ENCODE assay signal across 10 cellular contexts in genomic region chr16:28977703-28978641, GRCh38. TPM values are rescaled to one million over a fixed set of nuclear protein-coding genes. Genes with fewer than 3 reads are reported as not detected.
A peak's percentile ranks its signal among the peaks of the same experiment; 100 is the strongest.
DNase-seq lines count a peak whose midpoint lies in the region; ATAC-seq and TF ChIP-seq lines count a peak whose summit lies in the region.
"Had no signal": no experiment of that assay in that cellular context is flagged by ENCODE, and none has a peak within 500 bp of the region (broad histone marks: within the 10 kb centered on the region; RNA-seq: fewer than 3 reads in every experiment).

No MANE protein-coding gene starts in this region.

- peaks cover 12% of the 10 kb centered on the region for H3K79me2 ChIP-seq in neural progenitor cell (ENCODE audit: low read depth)

- H3K9ac ChIP-seq in neural progenitor cell (no peak overlapping the region), neuronal stem cell (ENCODE audit: low read depth, low read length, poor library complexity) (no peak overlapping the region)

- TF ChIP-seq POLR2A in body of pancreas (IDR thresholded peaks at IDR 0.05): no peak

- H3K36me3 ChIP-seq in body of pancreas (replicated peaks in 1 of 2; ENCODE audit: insufficient read depth in 1 of 2, low read depth in 2 of 2) (peaks cover 0 to 6% of the 10 kb centered on the region in 2 donors), neural progenitor cell (no peaks in the 10 kb centered on the region), neuronal stem cell (replicated peaks in 1 of 2; ENCODE audit: control insufficient read depth in 2 of 2, insufficient read depth in 2 of 2, low read length in 2 of 2) (peaks cover 13 to 34% of the 10 kb centered on the region in 2 donors)

- no peak overlapping the region for H2BK15ac ChIP-seq in neuronal stem cell (ENCODE audit: low read length)

- H2BK12ac ChIP-seq in neuronal stem cell (ENCODE audit: low read length): no peak overlapping the region

- no peak overlapping the region for H4K91ac ChIP-seq in neuronal stem cell (ENCODE audit: low read depth, low read length, poor library complexity)

- H3K9me3 ChIP-seq in body of pancreas: no peaks in the 10 kb centered on the region
- no peaks in the 10 kb centered on the region for H3K9me3 ChIP-seq in neural progenitor cell (ENCODE audit: low read depth)
- peaks cover 3 to 5% of the 10 kb centered on the region in 2 donors for H3K9me3 ChIP-seq in neuronal stem cell (replicated peaks in 1 of 2; ENCODE audit: control insufficient read depth in 2 of 2, insufficient read depth in 1 of 2, low read depth in 1 of 2, low read length in 2 of 2)

- no peak overlapping the region for H2BK120ac ChIP-seq in neuronal stem cell (ENCODE audit: low read depth, low read length)

- H3K4me1 Mint-ChIP-seq in neural progenitor cell: peaks cover 11% of the 10 kb centered on the region

- 59 to 60% methylated on average over 11 of the region's 11 CpGs for WGBS in body of pancreas, 2 donors
- WGBS in neuronal stem cell (ENCODE audit: extremely low coverage in 2 of 2, insufficient read length in 2 of 2, insufficient replicate concordance in 1 of 2), 2 donors: no CpG with 5 or more reads among the region's 11 CpGs

- peak; percentile 77 for TF ChIP-seq CTCF in LNCAP (IDR thresholded peaks at IDR 0.05)
- TF ChIP-seq CTCF in body of pancreas (IDR thresholded peaks at IDR 0.05): peak in 6 of 7 experiments; percentile 22 to 63 (median 48)
- peak; percentile 64 for TF ChIP-seq CTCF in neural progenitor cell (IDR thresholded peaks at IDR 0.05)

- H3K27me3 Mint-ChIP-seq in neural progenitor cell (ENCODE audit: insufficient read depth, low read depth): no peaks in the 10 kb centered on the region

- no peak for ATAC-seq in body of pancreas

- H3F3A ChIP-seq in neural progenitor cell (ENCODE audit: low read depth): peaks cover 8% of the 10 kb centered on the region

- H3K4me1 ChIP-seq in body of pancreas (peaks cover 18% of the 10 kb centered on the region), neural progenitor cell (peaks cover 5% of the 10 kb centered on the region), neuronal stem cell (ENCODE audit: control insufficient read depth in 2 of 2, insufficient read depth in 1 of 2, low read depth in 1 of 2, low read length in 2 of 2) (peaks cover 5 to 6% of the 10 kb centered on the region in 2 donors)

- peaks cover 4% of the 10 kb centered on the region for H3K79me1 ChIP-seq in neuronal stem cell (ENCODE audit: low read depth, low read length)

- no peak overlapping the region for H3K14ac ChIP-seq in neuronal stem cell (ENCODE audit: low read length)

- H3K4me3 Mint-ChIP-seq in neural progenitor cell: peak overlapping the region; percentile 39

- no peak overlapping the region for H3K4ac ChIP-seq in neuronal stem cell (ENCODE audit: low read length)

- H3K4me2 ChIP-seq in neural progenitor cell (no peak overlapping the region), neuronal stem cell (ENCODE audit: insufficient read depth, low read length, poor library complexity, severe bottlenecking) (no peak overlapping the region)

- H3K27ac Mint-ChIP-seq in neural progenitor cell: no peak overlapping the region

- H3K9me3 Mint-ChIP-seq in neural progenitor cell: no peaks in the 10 kb centered on the region

- DNase-seq in NCI-H1092 treated with DMSO at 0.1 percent for 48 hours (lab: John Stamatoyannopoulos, UW) (peak; percentile 23), NCI-H1092 (lab: John Stamatoyannopoulos, UW) (no peak), body of pancreas (peak in 2 of 4 donors; percentile 15 to 25), neural progenitor cell (ENCODE audit: low spot score) (peak; percentile 43), SHP77 treated with DMSO at 0.1 percent for 48 hours (lab: John Stamatoyannopoulos, UW) (no peak), neuronal stem cell (ENCODE audit: low spot score) (no peak)
- no peak for DNase-seq in stimulated activated CD4-positive, alpha-beta T cell treated with anti-CD3 and anti-CD28 coated beads, Interleukin-4, amount 100 ng/mL, for 1 hour
- DNase-seq: effector CD8-positive, alpha-beta T cell had no signal

- no peak overlapping the region for H3K23ac ChIP-seq in neuronal stem cell (ENCODE audit: low read depth, low read length, poor library complexity)

- H2AFZ ChIP-seq in neural progenitor cell (replicated peaks) (no peak overlapping the region), neuronal stem cell (ENCODE audit: low read length) (no peak overlapping the region)

- H3K27me3 ChIP-seq in body of pancreas: no peaks in the 10 kb centered on the region
- no peaks in the 10 kb centered on the region for H3K27me3 ChIP-seq in neural progenitor cell
- H3K27me3 ChIP-seq in neuronal stem cell (ENCODE audit: control insufficient read depth in 3 of 3, insufficient read depth in 3 of 3, low read depth in 1 of 3, low read length in 3 of 3): no peaks in the 10 kb centered on the region

- peaks cover 2% of the 10 kb centered on the region for H3K36me3 Mint-ChIP-seq in neural progenitor cell

- no peak overlapping the region for H4K8ac ChIP-seq in neuronal stem cell (ENCODE audit: low read depth, low read length)

- intact Hi-C loops in body of pancreas (cut with DNase I): no loop called here

- no peaks in the 10 kb centered on the region for H4K20me1 ChIP-seq in neural progenitor cell (ENCODE audit: low read depth)

- H3K4me3 ChIP-seq in body of pancreas (no peak overlapping the region), neural progenitor cell (no peak overlapping the region), neuronal stem cell (ENCODE audit: low read length in 2 of 2) (no peak overlapping the region)

- H3K18ac ChIP-seq in neuronal stem cell (ENCODE audit: low read length): no peak overlapping the region

- H3K27ac ChIP-seq in body of pancreas (no peak overlapping the region), neural progenitor cell (no peak overlapping the region), neuronal stem cell (replicated peaks; ENCODE audit: low read length) (no peak overlapping the region)

- H2BK5ac ChIP-seq in neuronal stem cell (ENCODE audit: low read length): no peak overlapping the region

- no peak overlapping the region for H2AK5ac ChIP-seq in neuronal stem cell (ENCODE audit: low read depth, low read length)

RNA-seq across cellular contexts. Expression of gene SPNS1, which starts 3.4 kb away (rescaled TPM):
- total RNA-seq in body of pancreas: 10 to 100 TPM; 11.2 to 23.1 TPM
- 11.6 and 31.8 TPM in 2 replicates for total RNA-seq in neural progenitor cell (ENCODE audit: low replicate concordance)
- 21.5 TPM for polyA plus RNA-seq in neuronal stem cell (2013, experiment 1 of 2)
- 21.8 TPM for polyA plus RNA-seq in neuronal stem cell (2013, experiment 2 of 2)

RNA-seq across cellular contexts. Expression of gene LAT, which starts 6.9 kb away (rescaled TPM):
- 1 to 10 TPM; 1.6 to 4.7 TPM for total RNA-seq in body of pancreas
- total RNA-seq in neural progenitor cell (ENCODE audit: low replicate concordance): 2.9 TPM in 1 of 2 replicates, not detected in the other
- polyA plus RNA-seq in neuronal stem cell (2013, experiment 1 of 2): 1.8 TPM
- polyA plus RNA-seq in neuronal stem cell (2013, experiment 2 of 2): 1.7 TPM

RNA-seq across cellular contexts. Expression of gene NFATC2IP, which starts 27.2 kb away (rescaled TPM):
- total RNA-seq in body of pancreas (10 to 100 TPM; 20.0 to 65.6 TPM), neural progenitor cell (ENCODE audit: low replicate concordance) (33.2 and 58.4 TPM in 2 replicates)
- 22.8 TPM for polyA plus RNA-seq in neuronal stem cell (2013, experiment 1 of 2)
- polyA plus RNA-seq in neuronal stem cell (2013, experiment 2 of 2): 23.4 TPM

RNA-seq across cellular contexts. Expression of gene CD19, which starts 46.2 kb away (rescaled TPM):
- total RNA-seq in body of pancreas (not detected), neural progenitor cell (ENCODE audit: low replicate concordance) (0.15 TPM in 1 of 2 replicates, not detected in the other)
- 0.21 TPM for polyA plus RNA-seq in neuronal stem cell (2013, experiment 1 of 2)
- 0.14 TPM for polyA plus RNA-seq in neuronal stem cell (2013, experiment 2 of 2)
- total RNA-seq: SK-MEL-5 had no signal

RNA-seq across cellular contexts. Expression of gene RABEP2, which starts 52.9 kb away (rescaled TPM):
- total RNA-seq in body of pancreas: 100 to 1,000 TPM in 1 of 2 donors, 10 to 100 TPM in 1; 27.2 to 118 TPM
- total RNA-seq in neural progenitor cell (ENCODE audit: low replicate concordance): 9.1 and 22.0 TPM in 2 replicates
- polyA plus RNA-seq in neuronal stem cell (2013, experiment 1 of 2): 5.9 TPM
- polyA plus RNA-seq in neuronal stem cell (2013, experiment 2 of 2): 5.4 TPM

Comparison
In these comparisons a context has a peak if more than half of its experiments do, and no peak if none do; other contexts are left out.
1. DNase-seq: peak in NCI-H1092 treated with DMSO at 0.1 percent for 48 hours (single experiment) and neural progenitor cell (single experiment); none in NCI-H1092 (single experiment), SHP77 treated with DMSO at 0.1 percent for 48 hours (single experiment), neuronal stem cell (single experiment) and stimulated activated CD4-positive, alpha-beta T cell treated with anti-CD3 and anti-CD28 coated beads, Interleukin-4, amount 100 ng/mL, for 1 hour (single experiment).
2. Peak in every context shown above with its lines, with median percentiles within 50 percentile points of each other: CTCF ChIP-seq.